ENCODE assay signal across 26 cellular contexts in the genomic region with DNA sequence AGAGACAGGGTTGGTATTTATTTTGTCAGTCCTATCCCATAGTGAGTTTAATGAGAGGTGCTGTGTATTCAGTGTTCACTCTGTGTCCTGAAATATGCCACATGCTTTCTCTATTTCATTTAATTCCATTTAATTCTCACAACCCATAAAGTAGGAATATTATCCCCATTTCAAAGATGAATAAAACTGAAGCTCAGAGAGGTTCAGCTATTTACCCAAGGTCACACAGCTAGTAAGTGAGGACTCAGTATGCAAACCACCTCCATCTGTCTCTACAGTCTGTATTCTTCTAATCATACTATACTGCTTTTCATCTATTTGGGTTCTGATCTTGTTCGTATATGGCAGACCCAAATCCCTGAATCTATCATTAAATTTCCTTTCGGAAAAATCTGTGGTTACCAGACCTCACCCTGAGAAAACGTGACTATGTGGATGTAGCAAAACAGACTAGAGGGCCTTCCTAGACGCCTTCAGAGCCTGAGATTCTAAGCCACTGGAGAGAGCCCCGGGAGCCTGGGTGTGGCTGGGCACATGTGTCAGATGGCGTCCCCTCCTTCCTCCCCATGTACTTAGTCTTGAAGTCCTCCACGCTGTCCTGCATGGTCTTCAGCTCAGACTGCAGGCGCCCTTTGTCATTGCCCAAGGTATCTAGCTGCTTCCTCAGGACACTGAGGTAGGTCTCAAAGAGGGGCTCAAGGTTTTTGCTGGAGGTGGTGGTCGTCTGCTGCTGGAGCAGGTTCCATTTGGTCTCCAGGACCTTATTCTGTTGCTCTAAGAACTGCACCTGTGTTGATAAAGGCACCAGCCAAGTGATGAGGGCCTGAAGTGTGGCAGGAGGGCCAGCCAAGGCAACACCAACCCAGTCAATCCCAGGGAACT. TPM values are rescaled to one million over a fixed set of nuclear protein-coding genes. Genes with fewer than 3 reads are reported as not detected.
DNase-seq lines count a peak whose midpoint lies in the region; ATAC-seq, FAIRE-seq and TF ChIP-seq lines count a peak whose summit lies in the region.
"Had no signal": no experiment of that assay in that cellular context is flagged by ENCODE, and none has a peak within 500 bp of the region (broad histone marks: within the 10 kb centered on the region; RNA-seq: fewer than 3 reads in every experiment).

No MANE protein-coding gene starts in this region.

- TF ChIP-seq EP300 in K562 (IDR thresholded peaks at IDR 0.05; ENCODE audit: low read length), result no peak

- no peak for TF ChIP-seq POLR2A in K562 (conservative IDR thresholded peaks at IDR 0.05)
- no peak for TF ChIP-seq POLR2A in esophagus squamous epithelium (IDR thresholded peaks at IDR 0.05)
- no peak for TF ChIP-seq POLR2A in spleen (IDR thresholded peaks at IDR 0.05)
- TF ChIP-seq POLR2A in breast epithelium (IDR thresholded peaks at IDR 0.05), result no peak

- ATAC-seq in K562, result no peak
- no peak for ATAC-seq in GM18519 (IDR thresholded peaks at IDR 0.05; ENCODE audit: low FRiP score, unreplicated experiment)
- ATAC-seq: HCT116 had no signal

- H3K4me1 ChIP-seq in K562 (replicated peaks in 1 of 2; ENCODE audit: control insufficient read depth in 2 of 2, insufficient read depth in 2 of 2, low read length in 2 of 2) (no peaks in the 10 kb centered on the region; a peak in 1 of 5 replicates), esophagus squamous epithelium (peaks cover 0 to 28% (median 0%) of the 10 kb centered on the region in 3 donors), spleen (no peaks in the 10 kb centered on the region), breast epithelium (no peaks in the 10 kb centered on the region)

- FAIRE-seq in K562 (lab: Jason Lieb, UNC), result no peak
- FAIRE-seq: GM12892, GM19239 had no signal

- H3K9me3 ChIP-seq in K562 (replicated peaks; ENCODE audit: control insufficient read depth, insufficient read depth, low read depth, low read length) (no peaks in the 10 kb centered on the region), esophagus squamous epithelium (no peaks in the 10 kb centered on the region), spleen (no peaks in the 10 kb centered on the region), breast epithelium (no peaks in the 10 kb centered on the region)

- no peaks in the 10 kb centered on the region for H3K79me2 ChIP-seq in K562 (ENCODE audit: control insufficient read depth, insufficient read depth, low read length)

- no peak for TF ChIP-seq RAD21 in K562 (CRISPR knock-in tag; conservative IDR thresholded peaks at IDR 0.05 in 1 of 2, IDR thresholded peaks at IDR 0.05 in 1 of 2)

- no peak overlapping the region for H3K4me2 ChIP-seq in K562 (ENCODE audit: insufficient read depth, low read length)

- intact Hi-C loops in K562 (cut with micrococcal nuclease) (no loop called here), esophagus squamous epithelium (cut with DNase I) (no loop called here), spleen (cut with DNase I; ENCODE audit: low total_unique reads) (no loop called here), breast epithelium (cut with DNase I; ENCODE audit: low total_unique reads) (no loop called here)

- CTCF ChIA-PET in K562 (lab: Yijun Ruan, JAX; ENCODE audit: low intra/inter-chr PET ratio), result no interaction called here

- no TSS peak for BruUV-seq in K562 (replicated peaks; lab: Mats Ljungman, UMichigan)

- in situ Hi-C loops in K562 (cut with MboI), result no loop called here

- no peak for DNase-seq in K562 (ENCODE audit: extremely low read depth in 1 of 4, low spot score in 3 of 4)
- DNase-seq in esophagus squamous epithelium (lab: John Stamatoyannopoulos, UW), result no peak
- DNase-seq in spleen, result peak; percentile 33
- DNase-seq in OCI-M2 (lab: John Stamatoyannopoulos, UW; ENCODE audit: unreplicated experiment), result no peak
- no peak for DNase-seq in Kasumi-1 (lab: John Stamatoyannopoulos, UW)
- no peak for DNase-seq in breast epithelium (ENCODE audit: low spot score in 2 of 2)
- DNase-seq: C1 segment of cervical spinal cord; Calu3; CD4-positive, alpha-beta memory T cell; COR-L47; DMS53; DMS79 treated with DMSO at 0.1 percent for 48 hours; GF-D8; GM23248; H9; HFFc6 had no signal

- H3K27me3 ChIP-seq in K562 (ENCODE audit: control insufficient read depth in 2 of 2, insufficient read depth in 2 of 2, low read length in 2 of 2), result peaks cover 30 to 55% of the 10 kb centered on the region in 2 experiments
- H3K27me3 ChIP-seq in esophagus squamous epithelium, result no peaks in the 10 kb centered on the region
- peaks cover 0 to 7% (median 0%) of the 10 kb centered on the region in 7 donors for H3K27me3 ChIP-seq in spleen (replicated peaks in 1 of 7)
- H3K27me3 ChIP-seq in breast epithelium, result peaks cover 0 to 8% of the 10 kb centered on the region in 2 donors

- H3K9ac ChIP-seq in K562 (ENCODE audit: insufficient read depth in 1 of 2, low read depth in 2 of 2, low read length in 2 of 2), result no peak overlapping the region
- H3K9ac ChIP-seq: GM23248 had no signal

- no peak overlapping the region for H3K4me3 ChIP-seq in K562
- peak overlapping the region in 3 of 4 donors; percentile 30 to 46 (median 44) for H3K4me3 ChIP-seq in esophagus squamous epithelium
- H3K4me3 ChIP-seq in spleen, result no peak overlapping the region
- no peak overlapping the region for H3K4me3 ChIP-seq in breast epithelium
- H3K4me3 ChIP-seq: GM23248 had no signal

- no peak for TF ChIP-seq CTCF in K562 (IDR thresholded peaks at IDR 0.05 in 2 of 3, conservative IDR thresholded peaks at IDR 0.05 in 1 of 3; ENCODE audit: insufficient read depth in 2 of 3, low read depth in 1 of 3, low read length in 3 of 3)
- TF ChIP-seq CTCF in esophagus squamous epithelium (IDR thresholded peaks at IDR 0.05), result no peak
- no peak for TF ChIP-seq CTCF in spleen (IDR thresholded peaks at IDR 0.05 in 8 of 11, conservative IDR thresholded peaks at IDR 0.05 in 3 of 11)
- TF ChIP-seq CTCF in breast epithelium (IDR thresholded peaks at IDR 0.05), result no peak

- POLR2A ChIA-PET in K562 (lab: Yijun Ruan, JAX), result interaction anchor here (1.3 kb wide), 1 partner anchor 20 kb away, joined by 4 read pairs; no protein-coding TSS in a partner anchor

- no peaks in the 10 kb centered on the region for H3K36me3 ChIP-seq in K562 (ENCODE audit: control insufficient read depth, insufficient read depth, low read length)
- peaks cover 0 to 46% (median 0%) of the 10 kb centered on the region in 3 donors for H3K36me3 ChIP-seq in esophagus squamous epithelium
- H3K36me3 ChIP-seq in spleen, result no peaks in the 10 kb centered on the region
- no peaks in the 10 kb centered on the region for H3K36me3 ChIP-seq in breast epithelium

- H3K27ac ChIP-seq in K562 (ENCODE audit: extremely low read depth, low read depth, low read length), result no peak overlapping the region
- peak overlapping the region in 3 of 4 donors; percentile 75 to 84 (median 75) for H3K27ac ChIP-seq in esophagus squamous epithelium
- H3K27ac ChIP-seq in spleen, result no peak overlapping the region
- H3K27ac ChIP-seq in breast epithelium, result no peak overlapping the region
- H3K27ac ChIP-seq: GM23248 had no signal

- H2AFZ ChIP-seq in K562 (ENCODE audit: low read depth, low read length), result no peak overlapping the region
- H2AFZ ChIP-seq: GM23248 had no signal

- no peaks in the 10 kb centered on the region; the same call in none of the 2 replicates for H4K20me1 ChIP-seq in K562 (replicated peaks; ENCODE audit: control insufficient read depth, insufficient read depth, low read length)

- H3K9me1 ChIP-seq in K562 (ENCODE audit: control insufficient read depth, insufficient read depth, low read length), result peaks cover 2% of the 10 kb centered on the region

- WGBS in K562 (ENCODE audit: insufficient coverage, low coverage, missing lambda C conversion rate), result 1% methylated on average over 8 of the region's 9 CpGs
- 82 to 86% methylated on average over 6 to 7 of the region's 9 CpGs for WGBS in esophagus squamous epithelium, 2 donors
- 77 to 89% (median 80%) methylated on average over 9 of the region's 9 CpGs for WGBS in spleen, 5 donors

RNA-seq across cellular contexts. Expression of a gene that starts 2.5 kb away (rescaled TPM):
- not detected in 2 replicates for total RNA-seq in K562 (2011; cell fraction: chromatin; rRNA removed; ENCODE audit: low replicate concordance)
- total RNA-seq in K562 (2011; cell fraction: nucleolus; rRNA removed), result not detected in 2 replicates
- total RNA-seq in K562 (2011; cell fraction: nucleoplasm; rRNA removed), result not detected in 2 replicates
- total RNA-seq in K562 (2014; rRNA removed) (not detected in 2 replicates), K562 (2014; rRNA removed; fragmentation: Illumina TruSeq; extraction: Trizol) (not detected in 2 replicates), K562 (2015; rRNA removed; fragmentation: Illumina TruSeq; extraction: Trizol) (not detected in 2 replicates), K562 (2021) (not detected in 2 replicates), esophagus squamous epithelium (over 10,000 TPM in 2 of 4 donors, 1,000 to 10,000 TPM in 2; 3,147 to 27,876 (median 8,563) TPM), spleen (under 1 TPM in 1 of 7 donors, not detected in 6; 0.37 TPM), breast epithelium (under 1 TPM in 1 of 3 donors, not detected in 2; 0.33 TPM)
- polyA plus RNA-seq in K562 (2011; rRNA removed) (not detected in 2 replicates), K562 (2014; fragmentation: Illumina TruSeq; extraction: Trizol) (not detected in 2 replicates), K562 (2014; fragmentation: Nextera tagmentation; extraction: Ambion mirVana) (not detected), K562 (2014; rRNA removed) (not detected in 2 replicates), spleen (1 to 10 TPM in 2 of 3 donors, under 1 TPM in 1; 0.55 to 3.4 (median 1.4) TPM)
- polyA plus RNA-seq in K562 (2011; cell fraction: cytosol; rRNA removed), result not detected in 2 replicates
- polyA plus RNA-seq in K562 (2011; cell fraction: nucleus; rRNA removed), result 0.06 TPM in 1 of 2 replicates, not detected in the other
- polyA plus RNA-seq in K562 (2012), result not detected in 2 replicates
- not detected in 2 replicates for polyA minus RNA-seq in K562 (2011; rRNA and poly(A)+ RNA removed)
- not detected in 2 replicates for polyA minus RNA-seq in K562 (2011; cell fraction: cytosol; rRNA and poly(A)+ RNA removed)
- polyA minus RNA-seq in K562 (2011; cell fraction: nucleus; rRNA and poly(A)+ RNA removed), result not detected in 2 replicates
- total RNA-seq: A172; A673; Calu3; CD4-positive, alpha-beta memory T cell; Daoy; G401; H4; H9 had no signal
- polyA plus RNA-seq: CD4-positive, alpha-beta memory T cell; GM23248 had no signal

RNA-seq across cellular contexts. Expression of a gene that starts 15.5 kb away (rescaled TPM):
- total RNA-seq in K562 (2011; cell fraction: chromatin; rRNA removed; ENCODE audit: low replicate concordance), result not detected in 2 replicates
- not detected in 2 replicates for total RNA-seq in K562 (2011; cell fraction: nucleolus; rRNA removed)
- total RNA-seq in K562 (2011; cell fraction: nucleoplasm; rRNA removed), result not detected in 2 replicates
- total RNA-seq in K562 (2014; rRNA removed) (not detected in 2 replicates), K562 (2014; rRNA removed; fragmentation: Illumina TruSeq; extraction: Trizol) (not detected in 2 replicates), K562 (2015; rRNA removed; fragmentation: Illumina TruSeq; extraction: Trizol) (not detected in 2 replicates), K562 (2021) (not detected in 2 replicates), esophagus squamous epithelium (1 to 10 TPM in 2 of 4 donors, under 1 TPM in 2; 0.57 to 1.6 (median 0.86) TPM), spleen (not detected), breast epithelium (not detected)
- polyA plus RNA-seq in K562 (2011; rRNA removed) (not detected in 2 replicates), K562 (2014; fragmentation: Illumina TruSeq; extraction: Trizol) (not detected in 2 replicates), K562 (2014; fragmentation: Nextera tagmentation; extraction: Ambion mirVana) (not detected), K562 (2014; rRNA removed) (not detected in 2 replicates), spleen (not detected)
- not detected in 2 replicates for polyA plus RNA-seq in K562 (2011; cell fraction: cytosol; rRNA removed)
- polyA plus RNA-seq in K562 (2011; cell fraction: nucleus; rRNA removed), result not detected in 2 replicates
- not detected in 2 replicates for polyA plus RNA-seq in K562 (2012)
- not detected in 2 replicates for polyA minus RNA-seq in K562 (2011; rRNA and poly(A)+ RNA removed)
- polyA minus RNA-seq in K562 (2011; cell fraction: cytosol; rRNA and poly(A)+ RNA removed), result not detected in 2 replicates
- not detected in 2 replicates for polyA minus RNA-seq in K562 (2011; cell fraction: nucleus; rRNA and poly(A)+ RNA removed)
- total RNA-seq: A172; A673; Calu3; CD4-positive, alpha-beta memory T cell; Daoy; G401; GM23248; H4; H9; HFFc6 had no signal
- polyA plus RNA-seq: BJ; CD4-positive, alpha-beta memory T cell; GM23248 had no signal

RNA-seq across cellular contexts. Expression of a gene that starts 22.7 kb away (rescaled TPM):
- 1.7 and 5.7 TPM in 2 replicates for total RNA-seq in K562 (2011; cell fraction: chromatin; rRNA removed; ENCODE audit: low replicate concordance)
- 2.2 and 3.8 TPM in 2 replicates for total RNA-seq in K562 (2011; cell fraction: nucleolus; rRNA removed)
- total RNA-seq in K562 (2011; cell fraction: nucleoplasm; rRNA removed), result 1.9 TPM in 2 replicates
- total RNA-seq in K562 (2014; rRNA removed), result 0.08 and 0.32 TPM in 2 replicates
- total RNA-seq in K562 (2014; rRNA removed; fragmentation: Illumina TruSeq; extraction: Trizol), result 0.07 TPM in 1 of 2 replicates, not detected in the other
- not detected in 2 replicates for total RNA-seq in K562 (2015; rRNA removed; fragmentation: Illumina TruSeq; extraction: Trizol)
- total RNA-seq in K562 (2021), result 0.09 and 0.27 TPM in 2 replicates
- polyA plus RNA-seq in K562 (2011; rRNA removed), result 0.81 and 2.3 TPM in 2 replicates
- 0.59 and 2.4 TPM in 2 replicates for polyA plus RNA-seq in K562 (2011; cell fraction: cytosol; rRNA removed)
- polyA plus RNA-seq in K562 (2011; cell fraction: nucleus; rRNA removed), result 5.8 and 21.4 TPM in 2 replicates
- 0.71 and 2.0 TPM in 2 replicates for polyA plus RNA-seq in K562 (2012)
- 0.14 TPM in 1 of 2 replicates, not detected in the other for polyA plus RNA-seq in K562 (2014; fragmentation: Illumina TruSeq; extraction: Trizol)
- polyA plus RNA-seq in K562 (2014; fragmentation: Nextera tagmentation; extraction: Ambion mirVana), result under 1 TPM; 0.03 to 0.08 TPM
- polyA plus RNA-seq in K562 (2014; rRNA removed), result 0.22 and 0.23 TPM in 2 replicates
- 0.48 and 1.0 TPM in 2 replicates for polyA minus RNA-seq in K562 (2011; rRNA and poly(A)+ RNA removed)
- 0.95 TPM in 1 of 2 replicates, not detected in the other for polyA minus RNA-seq in K562 (2011; cell fraction: cytosol; rRNA and poly(A)+ RNA removed)
- polyA minus RNA-seq in K562 (2011; cell fraction: nucleus; rRNA and poly(A)+ RNA removed), result 0.22 and 1.2 TPM in 2 replicates
- 1 to 10 TPM in 1 of 4 donors, not detected in 3; 1.8 TPM for total RNA-seq in esophagus squamous epithelium
- total RNA-seq in spleen, result under 1 TPM in 1 of 7 donors, not detected in 6; 0.37 TPM
- under 1 TPM in 2 of 3 donors, not detected in 1; 0.15 to 0.19 TPM for polyA plus RNA-seq in spleen
- 1 to 10 TPM in 1 of 3 donors, under 1 TPM in 1, not detected in 1; 0.48 to 1.3 TPM for total RNA-seq in breast epithelium
- total RNA-seq: A673; Calu3; CD4-positive, alpha-beta memory T cell; G401; GM23248; H4; H9; HFFc6 had no signal
- polyA plus RNA-seq: BJ; CD4-positive, alpha-beta memory T cell had no signal

RNA-seq across cellular contexts. Expression of a gene that starts 34.3 kb away (rescaled TPM):
- not detected in 2 replicates for total RNA-seq in K562 (2011; cell fraction: chromatin; rRNA removed; ENCODE audit: low replicate concordance)
- not detected in 2 replicates for total RNA-seq in K562 (2011; cell fraction: nucleolus; rRNA removed)
- total RNA-seq in K562 (2011; cell fraction: nucleoplasm; rRNA removed), result not detected in 2 replicates
- total RNA-seq in K562 (2014; rRNA removed) (not detected in 2 replicates), K562 (2014; rRNA removed; fragmentation: Illumina TruSeq; extraction: Trizol) (not detected in 2 replicates), K562 (2015; rRNA removed; fragmentation: Illumina TruSeq; extraction: Trizol) (not detected in 2 replicates), K562 (2021) (not detected in 2 replicates), esophagus squamous epithelium (not detected), spleen (not detected), breast epithelium (not detected)
- polyA plus RNA-seq in K562 (2011; rRNA removed) (not detected in 2 replicates), K562 (2014; fragmentation: Illumina TruSeq; extraction: Trizol) (not detected in 2 replicates), K562 (2014; fragmentation: Nextera tagmentation; extraction: Ambion mirVana) (not detected), K562 (2014; rRNA removed) (not detected in 2 replicates), spleen (not detected)
- polyA plus RNA-seq in K562 (2011; cell fraction: cytosol; rRNA removed), result not detected in 2 replicates
- polyA plus RNA-seq in K562 (2011; cell fraction: nucleus; rRNA removed), result not detected in 2 replicates
- not detected in 2 replicates for polyA plus RNA-seq in K562 (2012)
- polyA minus RNA-seq in K562 (2011; rRNA and poly(A)+ RNA removed), result not detected in 2 replicates
- polyA minus RNA-seq in K562 (2011; cell fraction: cytosol; rRNA and poly(A)+ RNA removed), result not detected in 2 replicates
- polyA minus RNA-seq in K562 (2011; cell fraction: nucleus; rRNA and poly(A)+ RNA removed), result not detected in 2 replicates
- total RNA-seq: A172; A673; Calu3; CD4-positive, alpha-beta memory T cell; Daoy; G401; GM23248; H4; H9; HFFc6 had no signal
- polyA plus RNA-seq: BJ; CD4-positive, alpha-beta memory T cell; GM23248 had no signal

RNA-seq across cellular contexts. Expression of a gene that starts 37.4 kb away (rescaled TPM):
- not detected in 2 replicates for total RNA-seq in K562 (2011; cell fraction: chromatin; rRNA removed; ENCODE audit: low replicate concordance)
- total RNA-seq in K562 (2011; cell fraction: nucleolus; rRNA removed), result not detected in 2 replicates
- total RNA-seq in K562 (2011; cell fraction: nucleoplasm; rRNA removed), result not detected in 2 replicates
- total RNA-seq in K562 (2014; rRNA removed) (not detected in 2 replicates), K562 (2014; rRNA removed; fragmentation: Illumina TruSeq; extraction: Trizol) (not detected in 2 replicates), K562 (2015; rRNA removed; fragmentation: Illumina TruSeq; extraction: Trizol) (not detected in 2 replicates), K562 (2021) (not detected in 2 replicates), esophagus squamous epithelium (100 to 1,000 TPM; 194 to 481 (median 307) TPM), spleen (not detected), breast epithelium (1 to 10 TPM in 1 of 3 donors, not detected in 2; 2.0 TPM)
- polyA plus RNA-seq in K562 (2011; rRNA removed) (0.08 TPM in 1 of 2 replicates, not detected in the other), K562 (2014; fragmentation: Illumina TruSeq; extraction: Trizol) (not detected in 2 replicates), K562 (2014; fragmentation: Nextera tagmentation; extraction: Ambion mirVana) (not detected), K562 (2014; rRNA removed) (not detected in 2 replicates), spleen (under 1 TPM in 2 of 3 donors, not detected in 1; 0.24 to 0.83 TPM)
- polyA plus RNA-seq in K562 (2011; cell fraction: cytosol; rRNA removed), result not detected in 2 replicates
- polyA plus RNA-seq in K562 (2011; cell fraction: nucleus; rRNA removed), result not detected in 2 replicates
- not detected in 2 replicates for polyA plus RNA-seq in K562 (2012)
- not detected in 2 replicates for polyA minus RNA-seq in K562 (2011; rRNA and poly(A)+ RNA removed)
- polyA minus RNA-seq in K562 (2011; cell fraction: cytosol; rRNA and poly(A)+ RNA removed), result not detected in 2 replicates
- polyA minus RNA-seq in K562 (2011; cell fraction: nucleus; rRNA and poly(A)+ RNA removed), result not detected in 2 replicates
- total RNA-seq: A172; A673; CD4-positive, alpha-beta memory T cell; Daoy; GM23248; H4; H9 had no signal
- polyA plus RNA-seq: BJ; CD4-positive, alpha-beta memory T cell; GM23248 had no signal

Comparison
In these comparisons a context has a peak if more than half of its experiments do, and no peak if none do; other contexts are left out.
1. H3K27ac ChIP-seq: peak in esophagus squamous epithelium (3 of 4); none in K562 (single experiment), spleen (0 of 8) and breast epithelium (0 of 2).
2. H3K4me3 ChIP-seq: peak in esophagus squamous epithelium (3 of 4); none in K562 (single experiment), spleen (0 of 8) and breast epithelium (0 of 3).
3. RNA of a gene that starts 2.5 kb away (total RNA-seq): 3,147 to 27,876 TPM in esophagus squamous epithelium; not detected in K562, 0.37 TPM in spleen and 0.33 TPM in breast epithelium; every median in the first group is over 1,000 times any median in the second.